Comparison of ENCODE assay signal across 22 cellular contexts in the genomic region with DNA sequence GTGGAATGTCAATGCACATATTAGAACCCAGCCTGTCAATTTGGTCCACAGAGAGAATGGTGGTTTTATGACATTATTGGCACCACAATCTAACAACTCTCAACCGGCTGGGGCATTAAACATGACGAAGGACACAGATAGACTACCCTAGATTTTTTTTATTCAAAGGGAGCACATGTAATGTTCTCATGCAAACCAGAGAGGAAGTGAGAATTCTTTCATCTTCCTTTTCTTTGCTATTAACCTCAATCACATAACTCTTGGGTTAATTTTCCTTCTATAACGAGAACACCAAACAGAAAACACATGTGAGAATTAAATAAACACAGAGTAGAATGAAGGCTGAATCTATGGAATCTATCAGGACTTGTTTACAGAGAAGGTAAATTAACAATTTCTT.
DNase-seq lines count a peak whose midpoint lies in the region; ATAC-seq and TF ChIP-seq lines count a peak whose summit lies in the region.
"Had no signal": no experiment of that assay in that cellular context is flagged by ENCODE, and none has a peak within 500 bp of the region (broad histone marks: within the 10 kb centered on the region; RNA-seq: fewer than 3 reads in every experiment).

No MANE protein-coding gene starts in this region.

- H3K27me3 Mint-ChIP-seq in memory B cell = no peaks in the 10 kb centered on the region
- H3K27me3 Mint-ChIP-seq in natural killer cell (ENCODE audit: low read depth in 2 of 2) = peaks cover 14 to 16% of the 10 kb centered on the region in 2 donors
- H3K27me3 Mint-ChIP-seq in activated CD4-positive, alpha-beta memory T cell treated with anti-CD3 and anti-CD28 coated beads, Interleukin-2, amount 10 ng/mL, durations not matched to agents 7 days and 5 days = peaks cover 20% of the 10 kb centered on the region

- H3K4me1 Mint-ChIP-seq in memory B cell (peaks cover 45% of the 10 kb centered on the region), natural killer cell (no peaks in the 10 kb centered on the region)
- H3K4me1 Mint-ChIP-seq in activated CD4-positive, alpha-beta memory T cell treated with anti-CD3 and anti-CD28 coated beads, Interleukin-2, amount 10 ng/mL, durations not matched to agents 7 days and 5 days = peaks cover 22% of the 10 kb centered on the region

- CTCF ChIA-PET in activated CD4-positive, alpha-beta memory T cell treated with anti-CD3 and anti-CD28 coated beads, Interleukin-2, amount 10 ng/mL, durations not matched to agents 7 days and 5 days (lab: Charles Lee) = no interaction called here

- peak overlapping the region; percentile 30 for H3K4me3 Mint-ChIP-seq in memory B cell
- no peak overlapping the region for H3K4me3 Mint-ChIP-seq in natural killer cell
- H3K4me3 Mint-ChIP-seq in activated CD4-positive, alpha-beta memory T cell treated with anti-CD3 and anti-CD28 coated beads, Interleukin-2, amount 10 ng/mL, durations not matched to agents 7 days and 5 days = no peak overlapping the region
- H3K4me3 Mint-ChIP-seq: endodermal cell had no signal

- no peak for TF ChIP-seq CTCF in GM10266 (IDR thresholded peaks at IDR 0.05; ENCODE audit: control insufficient read depth, insufficient read depth, low read depth, missing control alignments)
- no peak for TF ChIP-seq CTCF in natural killer cell (IDR thresholded peaks at IDR 0.05)

- H3K9me3 Mint-ChIP-seq in memory B cell (no peaks in the 10 kb centered on the region), natural killer cell (no peaks in the 10 kb centered on the region)
- H3K9me3 Mint-ChIP-seq in activated CD4-positive, alpha-beta memory T cell treated with anti-CD3 and anti-CD28 coated beads, Interleukin-2, amount 10 ng/mL, durations not matched to agents 7 days and 5 days = no peaks in the 10 kb centered on the region
- H3K9me3 Mint-ChIP-seq: endodermal cell had no signal

- POLR2A ChIA-PET in activated CD4-positive, alpha-beta memory T cell treated with anti-CD3 and anti-CD28 coated beads, Interleukin-2, amount 10 ng/mL, durations not matched to agents 7 days and 5 days (lab: Charles Lee) = no interaction called here

- H3K27ac Mint-ChIP-seq in memory B cell = peak overlapping the region; percentile 25
- H3K27ac Mint-ChIP-seq in natural killer cell = no peak overlapping the region
- no peak overlapping the region for H3K27ac Mint-ChIP-seq in activated CD4-positive, alpha-beta memory T cell treated with anti-CD3 and anti-CD28 coated beads, Interleukin-2, amount 10 ng/mL, durations not matched to agents 7 days and 5 days
- H3K27ac Mint-ChIP-seq: endodermal cell had no signal

- DNase-seq in GM10266 (ENCODE audit: extremely low spot score) = peak; percentile 18
- peak; percentile 40 for DNase-seq in NAMALWA (ENCODE audit: low spot score)
- DNase-seq in memory B cell (ENCODE audit: low spot score in 2 of 2) = no peak
- DNase-seq in natural killer cell = no peak
- DNase-seq in activated CD4-positive, alpha-beta memory T cell treated with anti-CD3 and anti-CD28 coated beads, Interleukin-2, amount 10 ng/mL, durations not matched to agents 7 days and 5 days = no peak
- DNase-seq: activated CD4-positive, alpha-beta T cell treated with anti-CD3 and anti-CD28 coated beads, Interleukin-2, amount 50 U/mL, for 48 hours; activated CD4-positive, CD25-positive, alpha-beta regulatory T cell; activated gamma-delta T cell; AML-193; endodermal cell; mammary epithelial cell; NCI-H1436; NCI-H524 treated with DMSO at 0.1 percent for 48 hours; RPMI8226; stimulated activated CD4-positive, alpha-beta T cell treated with anti-CD3 and anti-CD28 coated beads, Interleukin-4, amount 100 ng/mL, for 1 hour; stimulated activated naive CD8-positive, alpha-beta T cell treated with anti-CD3 and anti-CD28 coated beads, Interleukin-15, Interleukin-2, amounts not matched to agents 100 U/mL and 50 U/mL, for 24 hours; T-helper 9 cell; tibial artery had no signal

- ATAC-seq in GM21529 (IDR thresholded peaks at IDR 0.05; ENCODE audit: unreplicated experiment) (peak; percentile 39), memory B cell (ENCODE audit: low read depth) (peak; percentile 74), HG03439 (IDR thresholded peaks at IDR 0.05; ENCODE audit: unreplicated experiment) (no peak), GM19463 (IDR thresholded peaks at IDR 0.05; ENCODE audit: unreplicated experiment) (no peak), natural killer cell (no peak)
- ATAC-seq: SK-N-SH treated with all-trans-retinoic acid at 6 μM for 48 hours; stimulated activated naive CD8-positive, alpha-beta T cell treated with anti-CD3 and anti-CD28 coated beads, Interleukin-15, Interleukin-2, amounts not matched to agents 100 U/mL and 50 U/mL, for 24 hours had no signal

- intact Hi-C loops in natural killer cell (cut with micrococcal nuclease) = no loop called here

- no peaks in the 10 kb centered on the region for H3K36me3 Mint-ChIP-seq in memory B cell
- no peaks in the 10 kb centered on the region for H3K36me3 Mint-ChIP-seq in natural killer cell
- H3K36me3 Mint-ChIP-seq in activated CD4-positive, alpha-beta memory T cell treated with anti-CD3 and anti-CD28 coated beads, Interleukin-2, amount 10 ng/mL, durations not matched to agents 7 days and 5 days (ENCODE audit: low read depth) = no peaks in the 10 kb centered on the region

Comparison
In these comparisons a context has a peak if more than half of its experiments do, and no peak if none do; other contexts are left out.
1. DNase-seq: peak in GM10266 (single experiment) and NAMALWA (single experiment); none in memory B cell (0 of 2), natural killer cell (single experiment) and activated CD4-positive, alpha-beta memory T cell treated with anti-CD3 and anti-CD28 coated beads, Interleukin-2, amount 10 ng/mL, durations not matched to agents 7 days and 5 days (single experiment).
2. ATAC-seq: peak in GM21529 (single experiment) and memory B cell (single experiment); none in HG03439 (single experiment), GM19463 (single experiment) and natural killer cell (0 of 3).